Comparison of ENCODE assay signal across 19 cellular contexts in genomic region chr13:87893186-87893585, GRCh38.
DNase-seq lines count a peak whose midpoint lies in the region; ATAC-seq and TF ChIP-seq lines count a peak whose summit lies in the region.
"Had no signal": no experiment of that assay in that cellular context is flagged by ENCODE, and none has a peak within 500 bp of the region (broad histone marks: within the 10 kb centered on the region; RNA-seq: fewer than 3 reads in every experiment).

No MANE protein-coding gene starts in this region.

- DNase-seq in MV-4-11 (lab: John Stamatoyannopoulos, UW) (peak; percentile 5), astrocyte of the hippocampus (ENCODE audit: low read depth, low spot score) (peak; percentile 32), renal cortical epithelial cell (ENCODE audit: low read depth) (peak; percentile 67), GM20000 (ENCODE audit: low spot score) (no peak)
- no peak for DNase-seq in activated CD4-positive, CD25-positive, alpha-beta regulatory T cell treated with anti-CD3 and anti-CD28 coated beads, Interleukin-2, amount 50 U/mL, for 72 hours
- DNase-seq: 8988T; ACHN; AML-193; BE2C; C1 segment of cervical spinal cord; Calu3; CD4-positive, alpha-beta memory T cell; COR-L47; DMS53; DND-41; GOT3; HFFc6 had no signal

- no peak for ATAC-seq in GM18867 (IDR thresholded peaks at IDR 0.05; ENCODE audit: unreplicated experiment)
- ATAC-seq: A549 had no signal

- no peak for TF ChIP-seq CTCF in GM20000 (IDR thresholded peaks at IDR 0.05; ENCODE audit: extremely low read depth, missing control alignments)

Comparison
In these comparisons a context has a peak if more than half of its experiments do, and no peak if none do; other contexts are left out.
1. DNase-seq: peak in MV-4-11 (single experiment), astrocyte of the hippocampus (single experiment) and renal cortical epithelial cell (single experiment); none in GM20000 (single experiment) and activated CD4-positive, CD25-positive, alpha-beta regulatory T cell treated with anti-CD3 and anti-CD28 coated beads, Interleukin-2, amount 50 U/mL, for 72 hours (single experiment).